In genomic region chr4:139700568-139700967, GRCh38 we compare ENCODE assay signal across 25 cellular contexts. TPM values are rescaled to one million over a fixed set of nuclear protein-coding genes. Genes with fewer than 3 reads are reported as not detected.
DNase-seq lines count a peak whose midpoint lies in the region; ATAC-seq and TF ChIP-seq lines count a peak whose summit lies in the region.
"Had no signal": no experiment of that assay in that cellular context is flagged by ENCODE, and none has a peak within 500 bp of the region (broad histone marks: within the 10 kb centered on the region; RNA-seq: fewer than 3 reads in every experiment).

No MANE protein-coding gene starts in this region.

- H3K4me3 Mint-ChIP-seq in activated T-helper 17 cell treated with anti-CD3 and anti-CD28 coated beads, Interleukin-2, amount 50 U/mL, for 72 hours, result no peak overlapping the region
- H3K4me3 Mint-ChIP-seq: B cell; CD8-positive, alpha-beta T cell had no signal

- H3K4me3 ChIP-seq in body of pancreas, result no peak overlapping the region
- H3K4me3 ChIP-seq: K562, SJSA1 had no signal

- TF ChIP-seq POLR2A in body of pancreas (IDR thresholded peaks at IDR 0.05), result no peak

- no peaks in the 10 kb centered on the region for H3K27me3 Mint-ChIP-seq in activated T-helper 17 cell treated with anti-CD3 and anti-CD28 coated beads, Interleukin-2, amount 50 U/mL, for 72 hours
- H3K27me3 Mint-ChIP-seq: B cell had no signal

- H3K27ac Mint-ChIP-seq in activated T-helper 17 cell treated with anti-CD3 and anti-CD28 coated beads, Interleukin-2, amount 50 U/mL, for 72 hours, result no peak overlapping the region
- H3K27ac Mint-ChIP-seq: B cell; CD8-positive, alpha-beta T cell had no signal

- H3K9me3 Mint-ChIP-seq in activated T-helper 17 cell treated with anti-CD3 and anti-CD28 coated beads, Interleukin-2, amount 50 U/mL, for 72 hours, result peaks cover 3% of the 10 kb centered on the region

- no peak for TF ChIP-seq CTCF in body of pancreas (IDR thresholded peaks at IDR 0.05)

- H3K4me1 ChIP-seq in body of pancreas, result no peaks in the 10 kb centered on the region
- H3K4me1 ChIP-seq: SJSA1 had no signal

- DNase-seq in stimulated activated CD4-positive, alpha-beta T cell treated with anti-CD3 and anti-CD28 coated beads, Interleukin-1b, Interleukin-23, amount 100 ng/mL, for 48 hours, result peak; percentile 5
- DNase-seq in stimulated activated CD4-positive, alpha-beta T cell treated with anti-CD3 and anti-CD28 coated beads, Interleukin-2, amount 100 ng/mL, for 24 hours, result no peak
- DNase-seq in kidney glomerular epithelial cell (lab: John Stamatoyannopoulos, UW) (no peak), Right ventricle myocardium inferior (ENCODE audit: missing footprints) (no peak), body of pancreas (no peak)
- DNase-seq: Caco-2; CD8-positive, alpha-beta T cell; GOT3; HCEC 1CT; Kasumi-1; NCI-H1105; NCI-H1436 treated with DMSO at 0.1 percent for 48 hours; NCI-H187 treated with DMSO at 0.1 percent for 48 hours; NCI-H2171 treated with DMSO at 0.1 percent for 48 hours; NCI-H345; NCI-H510A treated with DMSO at 0.1 percent for 48 hours; PC-3; Right ventricle myocardium superior had no signal

- H3K9me3 ChIP-seq in body of pancreas, result peaks cover 0 to 4% (median 0%) of the 10 kb centered on the region in 3 donors
- H3K9me3 ChIP-seq: Caco-2, SJSA1 had no signal

- ATAC-seq in HG03442 (IDR thresholded peaks at IDR 0.05; ENCODE audit: unreplicated experiment) (peak; percentile 61), Right ventricle myocardium inferior (no peak), body of pancreas (no peak)
- peak; percentile 83 for ATAC-seq in activated T-helper 17 cell treated with anti-CD3 and anti-CD28 coated beads, Interleukin-2, amount 50 U/mL, for 72 hours (replicated peaks)
- ATAC-seq: CD8-positive, alpha-beta T cell; HepG2; K562; PC-3 had no signal

- H3K36me3 ChIP-seq in body of pancreas (replicated peaks in 1 of 2; ENCODE audit: insufficient read depth in 1 of 2, low read depth in 2 of 2), result no peaks in the 10 kb centered on the region

- H3K27ac ChIP-seq in body of pancreas, result no peak overlapping the region
- H3K27ac ChIP-seq: C4-2B, SJSA1 had no signal

- H3K36me3 Mint-ChIP-seq in activated T-helper 17 cell treated with anti-CD3 and anti-CD28 coated beads, Interleukin-2, amount 50 U/mL, for 72 hours (ENCODE audit: low read depth), result peaks cover 17% of the 10 kb centered on the region

- H3K4me1 Mint-ChIP-seq in activated T-helper 17 cell treated with anti-CD3 and anti-CD28 coated beads, Interleukin-2, amount 50 U/mL, for 72 hours, result no peaks in the 10 kb centered on the region
- H3K4me1 Mint-ChIP-seq: B cell had no signal

- intact Hi-C loops in Right ventricle myocardium inferior (cut with DNase I), result no loop called here
- intact Hi-C loops in body of pancreas (cut with DNase I), result no loop called here

- no peaks in the 10 kb centered on the region for H3K27me3 ChIP-seq in body of pancreas
- H3K27me3 ChIP-seq: SJSA1 had no signal

- WGBS in body of pancreas, 2 donors, result 83 to 88% methylated on average over 5 of the region's 5 CpGs

RNA-seq across cellular contexts. Expression of gene MGST2, which starts 34.9 kb away (rescaled TPM):
- 10 to 100 TPM; 29.2 to 32.0 TPM for total RNA-seq in activated T-helper 17 cell treated with anti-CD3 and anti-CD28 coated beads, Interleukin-2, amount 50 U/mL, for 72 hours
- total RNA-seq in Right ventricle myocardium inferior, result 101 TPM
- 10 to 100 TPM; 23.4 to 44.1 TPM for total RNA-seq in body of pancreas

Comparison
In these comparisons a context has a peak if more than half of its experiments do, and no peak if none do; other contexts are left out.
1. ATAC-seq: peak in HG03442 (single experiment) and activated T-helper 17 cell treated with anti-CD3 and anti-CD28 coated beads, Interleukin-2, amount 50 U/mL, for 72 hours (single experiment); none in Right ventricle myocardium inferior (single experiment) and body of pancreas (single experiment).